Comparison of ENCODE assay signal across 1 cellular context in genomic region chr1:36295390-36295789, GRCh38.
TF ChIP-seq lines count a peak whose summit lies in the region.

No MANE protein-coding gene starts in this region.

TF ChIP-seq in HEK293, 187 proteins besides CTCF, POLR2A, EP300 and RAD21 (continued from another document):
- TF ChIP-seq ZSCAN16 (tag by site-specific recombination; IDR thresholded peaks at IDR 0.05) = no peak
- TF ChIP-seq ZNF701 (tag by site-specific recombination; IDR thresholded peaks at IDR 0.05) = no peak
- no peak for TF ChIP-seq ZNF248 (tag by site-specific recombination; IDR thresholded peaks at IDR 0.05)
- no peak for TF ChIP-seq TRIM28 (IDR thresholded peaks at IDR 0.05; ENCODE audit: borderline replicate concordance, low read length)
- TF ChIP-seq ZSCAN30 (tag by site-specific recombination; IDR thresholded peaks at IDR 0.05) = no peak
- no peak for TF ChIP-seq KLF16 (tag by site-specific recombination; IDR thresholded peaks at IDR 0.05)
- no peak for TF ChIP-seq ZNF362 (tag by site-specific recombination; IDR thresholded peaks at IDR 0.05)
